Comparison of ENCODE assay signal across 14 cellular contexts in genomic region chr5:78377056-78377717, GRCh38. TPM values are rescaled to one million over a fixed set of nuclear protein-coding genes. Genes with fewer than 3 reads are reported as not detected.
DNase-seq lines count a peak whose midpoint lies in the region; ATAC-seq and TF ChIP-seq lines count a peak whose summit lies in the region.
"Had no signal": no experiment of that assay in that cellular context is flagged by ENCODE, and none has a peak within 500 bp of the region (broad histone marks: within the 10 kb centered on the region; RNA-seq: fewer than 3 reads in every experiment).

No MANE protein-coding gene starts in this region.

- H3K36me3 ChIP-seq in heart right ventricle = no peaks in the 10 kb centered on the region
- H3K36me3 ChIP-seq: vagina had no signal

- WGBS in heart right ventricle, 2 donors = 10 to 14% methylated on average over 3 of the region's 3 CpGs

- no TSS peak for BruUV-seq in MCF 10A (replicated peaks; lab: Mats Ljungman, UMichigan)

- no peak for DNase-seq in activated CD8-positive, alpha-beta T cell treated with anti-CD3 and anti-CD28 coated beads for 36 hours
- no peak for DNase-seq in activated CD8-positive, alpha-beta T cell treated with anti-CD3 and anti-CD28 coated beads, Interleukin-2, amount 10 ng/mL, durations not matched to agents 7 days and 5 days
- DNase-seq in MCF 10A (ENCODE audit: unreplicated experiment) (peak; percentile 71), heart right ventricle (peak; percentile 11 to 16), stromal cell of bone marrow (ENCODE audit: low read depth) (peak; percentile 52), left lobe of liver (ENCODE audit: low spot score) (no peak)
- DNase-seq: kidney, natural killer cell, NCI-H1105 treated with DMSO at 0.1 percent for 48 hours, WERI-Rb-1 had no signal

- no peak overlapping the region for H3K4me3 ChIP-seq in heart right ventricle
- H3K4me3 ChIP-seq: A549, vagina had no signal

- peaks cover 8% of the 10 kb centered on the region for H3K36me3 Mint-ChIP-seq in activated CD8-positive, alpha-beta T cell treated with anti-CD3 and anti-CD28 coated beads for 36 hours (ENCODE audit: low read depth)
- H3K36me3 Mint-ChIP-seq in activated CD8-positive, alpha-beta T cell treated with anti-CD3 and anti-CD28 coated beads, Interleukin-2, amount 10 ng/mL, durations not matched to agents 7 days and 5 days (ENCODE audit: low read depth) = peaks cover 2% of the 10 kb centered on the region
- no peaks in the 10 kb centered on the region for H3K36me3 Mint-ChIP-seq in MCF 10A (ENCODE audit: insufficient read depth, unreplicated experiment)
- H3K36me3 Mint-ChIP-seq: natural killer cell had no signal

- H3K27me3 Mint-ChIP-seq in activated CD8-positive, alpha-beta T cell treated with anti-CD3 and anti-CD28 coated beads for 36 hours = no peaks in the 10 kb centered on the region
- no peaks in the 10 kb centered on the region for H3K27me3 Mint-ChIP-seq in activated CD8-positive, alpha-beta T cell treated with anti-CD3 and anti-CD28 coated beads, Interleukin-2, amount 10 ng/mL, durations not matched to agents 7 days and 5 days (ENCODE audit: low read depth)
- H3K27me3 Mint-ChIP-seq in MCF 10A (ENCODE audit: insufficient read depth, unreplicated experiment) = no peaks in the 10 kb centered on the region

- H3K27ac ChIP-seq in heart right ventricle = peak overlapping the region in 5 of 10 donors; percentile 3 to 45 (median 21)
- H3K27ac ChIP-seq: A549, vagina, WERI-Rb-1 had no signal

- POLR2A ChIA-PET in activated CD8-positive, alpha-beta T cell treated with anti-CD3 and anti-CD28 coated beads for 36 hours (lab: Charles Lee) = interaction anchor here (0.6 kb wide), 1 partner anchor 234 kb away, joined by 4 read pairs; no protein-coding TSS in a partner anchor
- POLR2A ChIA-PET in activated CD8-positive, alpha-beta T cell treated with anti-CD3 and anti-CD28 coated beads, Interleukin-2, amount 10 ng/mL, durations not matched to agents 7 days and 5 days (lab: Charles Lee) = interaction anchor here (0.7 kb wide), 1 partner anchor 66 kb away, joined by 3 read pairs; no protein-coding TSS in a partner anchor
- POLR2A ChIA-PET in MCF 10A (lab: Yijun Ruan, JAX) = interaction anchor here (0.6 to 2.2 kb wide), 6 partner anchors 9 to 608 kb away, joined by 3 to 13 read pairs (median 3); partner anchors contain the start of genes ARSB and SCAMP1

- CTCF ChIA-PET in activated CD8-positive, alpha-beta T cell treated with anti-CD3 and anti-CD28 coated beads for 36 hours (lab: Charles Lee) = interaction anchor here (1.1 kb wide), 1 partner anchor 17 kb away, joined by 3 read pairs; the partner anchor contains the start of gene SCAMP1
- CTCF ChIA-PET in activated CD8-positive, alpha-beta T cell treated with anti-CD3 and anti-CD28 coated beads, Interleukin-2, amount 10 ng/mL, durations not matched to agents 7 days and 5 days (lab: Charles Lee) = no interaction called here
- CTCF ChIA-PET in MCF 10A (lab: Yijun Ruan, JAX) = interaction anchor here (0.9 to 1.3 kb wide), 2 partner anchors 17 to 91 kb away, joined by 3 to 4 read pairs; partner anchors contain the start of gene SCAMP1

- no peak overlapping the region for H3K27ac Mint-ChIP-seq in activated CD8-positive, alpha-beta T cell treated with anti-CD3 and anti-CD28 coated beads for 36 hours
- no peak overlapping the region for H3K27ac Mint-ChIP-seq in activated CD8-positive, alpha-beta T cell treated with anti-CD3 and anti-CD28 coated beads, Interleukin-2, amount 10 ng/mL, durations not matched to agents 7 days and 5 days
- H3K27ac Mint-ChIP-seq in MCF 10A (ENCODE audit: low read depth, unreplicated experiment) = peak overlapping the region; percentile 57
- H3K27ac Mint-ChIP-seq: natural killer cell had no signal

- ATAC-seq in activated CD8-positive, alpha-beta T cell treated with anti-CD3 and anti-CD28 coated beads for 36 hours = peak; percentile 42
- no peak for ATAC-seq in activated CD8-positive, alpha-beta T cell treated with anti-CD3 and anti-CD28 coated beads, Interleukin-2, amount 10 ng/mL, durations not matched to agents 7 days and 5 days
- ATAC-seq in heart right ventricle (peak in 6 of 8 donors; percentile 28 to 86 (median 68)), HG02798 (IDR thresholded peaks at IDR 0.05; ENCODE audit: poor library complexity, unreplicated experiment) (no peak), left lobe of liver (no peak), HG03280 (IDR thresholded peaks at IDR 0.05; ENCODE audit: unreplicated experiment) (no peak)
- ATAC-seq: A549, natural killer cell had no signal

- no peaks in the 10 kb centered on the region for H3K9me3 ChIP-seq in heart right ventricle
- H3K9me3 ChIP-seq: A549, vagina had no signal

- no peaks in the 10 kb centered on the region for H3K27me3 ChIP-seq in heart right ventricle
- H3K27me3 ChIP-seq: vagina had no signal

- H3K9me3 Mint-ChIP-seq in activated CD8-positive, alpha-beta T cell treated with anti-CD3 and anti-CD28 coated beads for 36 hours = no peaks in the 10 kb centered on the region
- H3K9me3 Mint-ChIP-seq in activated CD8-positive, alpha-beta T cell treated with anti-CD3 and anti-CD28 coated beads, Interleukin-2, amount 10 ng/mL, durations not matched to agents 7 days and 5 days (ENCODE audit: insufficient read depth) = no peaks in the 10 kb centered on the region
- no peaks in the 10 kb centered on the region for H3K9me3 Mint-ChIP-seq in MCF 10A (ENCODE audit: unreplicated experiment)
- H3K9me3 Mint-ChIP-seq: natural killer cell had no signal

- TF ChIP-seq CTCF in activated CD8-positive, alpha-beta T cell treated with anti-CD3 and anti-CD28 coated beads for 36 hours (IDR thresholded peaks at IDR 0.05) = no peak
- no peak for TF ChIP-seq CTCF in MCF 10A (IDR thresholded peaks at IDR 0.05; ENCODE audit: unreplicated experiment)
- no peak for TF ChIP-seq CTCF in heart right ventricle (IDR thresholded peaks at IDR 0.05)

- peaks cover 18% of the 10 kb centered on the region for H3K4me1 Mint-ChIP-seq in activated CD8-positive, alpha-beta T cell treated with anti-CD3 and anti-CD28 coated beads for 36 hours (ENCODE audit: low read depth)
- H3K4me1 Mint-ChIP-seq in activated CD8-positive, alpha-beta T cell treated with anti-CD3 and anti-CD28 coated beads, Interleukin-2, amount 10 ng/mL, durations not matched to agents 7 days and 5 days (ENCODE audit: low read depth) = no peaks in the 10 kb centered on the region
- H3K4me1 Mint-ChIP-seq in MCF 10A (ENCODE audit: insufficient read depth, unreplicated experiment) = peaks cover 17% of the 10 kb centered on the region

- no peak overlapping the region for H3K4me3 Mint-ChIP-seq in activated CD8-positive, alpha-beta T cell treated with anti-CD3 and anti-CD28 coated beads for 36 hours
- H3K4me3 Mint-ChIP-seq in activated CD8-positive, alpha-beta T cell treated with anti-CD3 and anti-CD28 coated beads, Interleukin-2, amount 10 ng/mL, durations not matched to agents 7 days and 5 days = no peak overlapping the region
- peak overlapping the region; percentile 31 for H3K4me3 Mint-ChIP-seq in MCF 10A (ENCODE audit: unreplicated experiment)
- H3K4me3 Mint-ChIP-seq: natural killer cell had no signal

- peaks cover 0 to 30% (median 19%) of the 10 kb centered on the region in 9 donors for H3K4me1 ChIP-seq in heart right ventricle

- intact Hi-C loops in activated CD8-positive, alpha-beta T cell treated with anti-CD3 and anti-CD28 coated beads for 36 hours (cut with micrococcal nuclease) = no loop called here
- intact Hi-C loops in MCF 10A (cut with micrococcal nuclease) (no loop called here), heart right ventricle (cut with DNase I) (no loop called here)

RNA-seq across cellular contexts. Expression of gene SCAMP1, which starts 16.8 kb away (rescaled TPM):
- 10 to 100 TPM; 13.6 to 14.8 TPM for total RNA-seq in activated CD8-positive, alpha-beta T cell treated with anti-CD3 and anti-CD28 coated beads for 36 hours
- 10 to 100 TPM; 13.5 to 13.9 TPM for total RNA-seq in activated CD8-positive, alpha-beta T cell treated with anti-CD3 and anti-CD28 coated beads, Interleukin-2, amount 10 ng/mL, durations not matched to agents 7 days and 5 days
- 26.1 and 29.3 TPM in 2 replicates for total RNA-seq in MCF 10A (2022)
- total RNA-seq in heart right ventricle = 10 to 100 TPM; 26.2 to 40.4 (median 33.8) TPM
- polyA plus RNA-seq in heart right ventricle = 1 to 10 TPM; 7.9 to 9.8 TPM
- total RNA-seq in left lobe of liver = 11.3 TPM

Comparison
In these comparisons a context has a peak if more than half of its experiments do, and no peak if none do; other contexts are left out.
1. ATAC-seq: peak in activated CD8-positive, alpha-beta T cell treated with anti-CD3 and anti-CD28 coated beads for 36 hours (single experiment) and heart right ventricle (6 of 8); none in activated CD8-positive, alpha-beta T cell treated with anti-CD3 and anti-CD28 coated beads, Interleukin-2, amount 10 ng/mL, durations not matched to agents 7 days and 5 days (single experiment), HG02798 (single experiment), left lobe of liver (single experiment) and HG03280 (single experiment).
2. DNase-seq: peak in MCF 10A (single experiment), heart right ventricle (2 of 2) and stromal cell of bone marrow (single experiment); none in activated CD8-positive, alpha-beta T cell treated with anti-CD3 and anti-CD28 coated beads for 36 hours (single experiment), activated CD8-positive, alpha-beta T cell treated with anti-CD3 and anti-CD28 coated beads, Interleukin-2, amount 10 ng/mL, durations not matched to agents 7 days and 5 days (single experiment) and left lobe of liver (single experiment).